16 cellular contexts compared by ENCODE assay signal in genomic region chr20:8244637-8245036, GRCh38.
DNase-seq lines count a peak whose midpoint lies in the region; ATAC-seq, FAIRE-seq and TF ChIP-seq lines count a peak whose summit lies in the region.
"Had no signal": no experiment of that assay in that cellular context is flagged by ENCODE, and none has a peak within 500 bp of the region (broad histone marks: within the 10 kb centered on the region; RNA-seq: fewer than 3 reads in every experiment).

No MANE protein-coding gene starts in this region.

- H3K36me3 ChIP-seq in breast epithelium (no peaks in the 10 kb centered on the region), subcutaneous abdominal adipose tissue (ENCODE audit: control insufficient read depth in 5 of 5, insufficient read depth in 5 of 5, low read length in 5 of 5) (no peaks in the 10 kb centered on the region)
- H3K36me3 ChIP-seq: upper lobe of left lung had no signal

- H3K4me1 ChIP-seq in breast epithelium, result peaks cover 3 to 9% of the 10 kb centered on the region in 2 donors
- H3K4me1 ChIP-seq in subcutaneous abdominal adipose tissue (ENCODE audit: control insufficient read depth in 5 of 5, insufficient read depth in 5 of 5, low read length in 5 of 5), result peaks cover 0 to 32% (median 10%) of the 10 kb centered on the region in 5 donors

- TF ChIP-seq POLR2A in breast epithelium (IDR thresholded peaks at IDR 0.05) (no peak), H54 (IDR thresholded peaks at IDR 0.05; ENCODE audit: low read depth, low read length) (no peak)

- peak; percentile 6 for DNase-seq in NCI-H1694 treated with DMSO at 0.1 percent for 48 hours (lab: John Stamatoyannopoulos, UW)
- DNase-seq in NCI-H1694 (lab: John Stamatoyannopoulos, UW), result no peak
- DNase-seq in breast epithelium (ENCODE audit: low spot score in 2 of 2), result peak in 1 of 2 donors; percentile 40
- DNase-seq in left ventricle myocardium superior, result no peak
- DNase-seq in GM13977 (ENCODE audit: low spot score), result no peak
- no peak for DNase-seq in H54 (ENCODE audit: insufficient read length, low spot score)
- DNase-seq: activated CD4-positive, alpha-beta T cell treated with anti-CD3 and anti-CD28 coated beads, Interleukin-2, amount 10 ng/mL, durations not matched to agents 24 days and 14 days; left colon; NCI-H526 treated with DMSO at 0.1 percent for 48 hours; retina had no signal

- ATAC-seq in left ventricle myocardium superior, result peak; percentile 75
- no peak for ATAC-seq in GM21515 (IDR thresholded peaks at IDR 0.05; ENCODE audit: unreplicated experiment)
- ATAC-seq: activated naive CD4-positive, alpha-beta T cell treated with anti-CD3 and anti-CD28 coated beads, Interleukin-2, amount 50 U/mL, for 72 hours; left colon had no signal

- peak overlapping the region; percentile 14 to 77 for H3K27ac ChIP-seq in breast epithelium
- peak overlapping the region; percentile 49 for H3K27ac ChIP-seq in subcutaneous abdominal adipose tissue (ENCODE audit: low read depth, low read length)
- H3K27ac ChIP-seq: KMS-11, upper lobe of left lung had no signal

- H3K9ac ChIP-seq in subcutaneous abdominal adipose tissue (ENCODE audit: low read length in 5 of 5), result no peak overlapping the region
- H3K9ac ChIP-seq: KMS-11 had no signal

- intact Hi-C loops in breast epithelium (cut with DNase I; ENCODE audit: low total_unique reads) (no loop called here), left ventricle myocardium superior (cut with micrococcal nuclease) (no loop called here)

- H3K4me3 ChIP-seq in breast epithelium (no peak overlapping the region), subcutaneous abdominal adipose tissue (ENCODE audit: low read depth in 1 of 5, low read length in 5 of 5) (no peak overlapping the region)
- H3K4me3 ChIP-seq: upper lobe of left lung had no signal

- H3K9me3 ChIP-seq in breast epithelium (no peaks in the 10 kb centered on the region), subcutaneous abdominal adipose tissue (ENCODE audit: control insufficient read depth in 5 of 5, low read length in 5 of 5) (no peaks in the 10 kb centered on the region)
- H3K9me3 ChIP-seq: upper lobe of left lung had no signal

- H3K27me3 ChIP-seq in breast epithelium (no peaks in the 10 kb centered on the region), subcutaneous abdominal adipose tissue (ENCODE audit: control insufficient read depth in 5 of 5, insufficient read depth in 4 of 5, low read length in 5 of 5) (no peaks in the 10 kb centered on the region)
- H3K27me3 ChIP-seq: upper lobe of left lung had no signal

- in situ Hi-C loops in GM13977 (cut with MboI; ENCODE audit: low pct_unique_long_range_greater_than_20kb, low sequenced_read_pairs, unreplicated experiment), result no loop called here

- FAIRE-seq in H54 (lab: Jason Lieb, UNC), result no peak
- FAIRE-seq: A204.1 had no signal

- TF ChIP-seq CTCF in breast epithelium (IDR thresholded peaks at IDR 0.05), result no peak
- no peak for TF ChIP-seq CTCF in GM13977 (IDR thresholded peaks at IDR 0.05; ENCODE audit: extremely low read depth, insufficient read depth, missing control alignments)
